ENCODE assay signal across 24 cellular contexts in genomic region chr20:15846446-15846845, GRCh38.
"Had no signal": no experiment of that assay in that cellular context is flagged by ENCODE, and none has a peak within 500 bp of the region (broad histone marks: within the 10 kb centered on the region; RNA-seq: fewer than 3 reads in every experiment).

No MANE protein-coding gene starts in this region.

- H3K27ac ChIP-seq: SK-N-MC, VCaP had no signal

- DNase-seq: activated CD4-positive, alpha-beta memory T cell treated with anti-CD3 and anti-CD28 coated beads for 36 hours; activated CD4-positive, alpha-beta T cell treated with anti-CD3 and anti-CD28 coated beads, Interleukin-2, amount 10 ng/mL, durations not matched to agents 7 days and 5 days; activated CD4-positive, CD25-positive, alpha-beta regulatory T cell; activated CD8-positive, alpha-beta memory T cell treated with anti-CD3 and anti-CD28 coated beads for 24 hours; activated effector memory CD4-positive, alpha-beta T cell treated with anti-CD3 and anti-CD28 coated beads, Interleukin-2, amount 50 U/mL, for 16 hours; activated naive CD4-positive, alpha-beta T cell treated with anti-CD3 and anti-CD28 coated beads for 36 hours; activated T-cell treated with anti-CD3 and anti-CD28 coated beads, Interleukin-2, amount 50 U/mL, for 4 hours; amygdala; NCI-H1048; NCI-H146; NCI-H187 treated with DMSO at 0.1 percent for 48 hours; NCI-H2081 treated with DMSO at 0.1 percent for 48 hours; NCI-H226; NCI-H526; NCI-H774; NK-92 treated with Interleukin-12 subunit alpha and Interleukin-12 subunit beta, amount 100 ng/mL, for 24 hours; OCI-M1; RPMI8226; T-helper 1 cell had no signal

- H3K4me3 ChIP-seq: SK-N-MC had no signal

- FAIRE-seq: astrocyte had no signal

- ATAC-seq: activated T-cell treated with anti-CD3 and anti-CD28 coated beads, Interleukin-2, amount 50 U/mL, for 4 hours; Panc1; Right ventricle myocardium inferior had no signal
